ENCODE assay signal across 14 cellular contexts in genomic region chr2:2014251-2014761, GRCh38.
A peak's percentile ranks its signal among the peaks of the same experiment; 100 is the strongest.
DNase-seq lines count a peak whose midpoint lies in the region; ATAC-seq, FAIRE-seq and TF ChIP-seq lines count a peak whose summit lies in the region.
"Had no signal": no experiment of that assay in that cellular context is flagged by ENCODE, and none has a peak within 500 bp of the region (broad histone marks: within the 10 kb centered on the region; RNA-seq: fewer than 3 reads in every experiment).

No MANE protein-coding gene starts in this region.

- H3K27ac ChIP-seq in testis, result no peak overlapping the region
- H3K27ac ChIP-seq: 22Rv1 had no signal

- no peak for TF ChIP-seq CTCF in testis (IDR thresholded peaks at IDR 0.05)

- no peak overlapping the region for H3K4me3 ChIP-seq in testis

- no peak for TF ChIP-seq POLR2A in testis (IDR thresholded peaks at IDR 0.05)

- H3K4me1 ChIP-seq in testis, result no peaks in the 10 kb centered on the region

- WGBS in testis, 2 donors, result 48 to 52% methylated on average over 8 to 9 of the region's 9 CpGs

- intact Hi-C loops in testis (cut with DNase I; ENCODE audit: low total_unique reads), result no loop called here

- FAIRE-seq in RCC 7860 (lab: Jason Lieb, UNC), result no peak
- FAIRE-seq: endothelial cell of umbilical vein, G401.6 had no signal

- no peaks in the 10 kb centered on the region for H3K27me3 ChIP-seq in testis

- DNase-seq in NCI-H1417 (lab: John Stamatoyannopoulos, UW) (peak in 2 of 3 experiments; percentile 2 to 62), NCI-H1417 treated with DMSO at 0.1 percent for 48 hours (lab: John Stamatoyannopoulos, UW) (no peak), cerebellum (ENCODE audit: low spot score) (peak; percentile 78), islet precursor cell (peak; percentile 40), testis (peak; percentile 18), HK-2 (ENCODE audit: unreplicated experiment) (no peak), RCC 7860 (ENCODE audit: low spot score) (no peak)
- DNase-seq: activated B cell treated with CpG ODN at 0.5 μM for 24 hours; activated naive CD4-positive, alpha-beta T cell; kidney glomerular epithelial cell had no signal

- no peaks in the 10 kb centered on the region for H3K36me3 ChIP-seq in testis (ENCODE audit: low read depth, missing control alignments)

- no peaks in the 10 kb centered on the region for H3K9me3 ChIP-seq in testis

- no peak for ATAC-seq in HG03442 (IDR thresholded peaks at IDR 0.05; ENCODE audit: unreplicated experiment)

Comparison
In these comparisons a context has a peak if more than half of its experiments do, and no peak if none do; other contexts are left out.
1. DNase-seq: peak in NCI-H1417 (2 of 3), cerebellum (single experiment), islet precursor cell (single experiment) and testis (single experiment); none in NCI-H1417 treated with DMSO at 0.1 percent for 48 hours (single experiment), HK-2 (single experiment) and RCC 7860 (single experiment).